Comparison of ENCODE assay signal across 8 cellular contexts in genomic region chr11:64340671-64341335, GRCh38.
DNase-seq lines count a peak whose midpoint lies in the region; ATAC-seq, FAIRE-seq and TF ChIP-seq lines count a peak whose summit lies in the region.

No MANE protein-coding gene starts in this region.

- FAIRE-seq in D721Med (lab: Jason Lieb, UNC), result no peak

- TF ChIP-seq CTCF in D721Med (IDR thresholded peaks at IDR 0.05; ENCODE audit: insufficient read depth, missing control alignments), result no peak

- TF ChIP-seq POLR2A in GM10847 (IDR thresholded peaks at IDR 0.05; ENCODE audit: extremely low read depth, insufficient read length) (peak; percentile 56), erythroblast (IDR thresholded peaks at IDR 0.05; ENCODE audit: low read length) (peak; percentile 43)

- ATAC-seq in HG03432 (IDR thresholded peaks at IDR 0.05; ENCODE audit: unreplicated experiment) (peak; percentile 39), GM18907 (IDR thresholded peaks at IDR 0.05; ENCODE audit: unreplicated experiment) (no peak)

- peak; percentile 65 to 66 for DNase-seq in activated CD4-positive, alpha-beta T cell treated with anti-CD3 and anti-CD28 coated beads, Interleukin-2, amount 50 U/mL, for 24 hours (ENCODE audit: low read depth in 1 of 2, low spot score in 1 of 2)
- DNase-seq in erythroblast (lab: John Stamatoyannopoulos, UW) (peak; percentile 71 to 84), HuH-7 (ENCODE audit: low spot score) (no peak), D721Med (ENCODE audit: insufficient read length, low spot score) (no peak)
- DNase-seq in stimulated activated CD4-positive, alpha-beta T cell treated with anti-CD3 and anti-CD28 coated beads, Interleukin-15, amount 100 ng/mL, for 1 hour (ENCODE audit: low read depth in 1 of 2, low spot score in 1 of 2), result peak; percentile 64 to 78

Comparison
In these comparisons a context has a peak if more than half of its experiments do, and no peak if none do; other contexts are left out.
1. DNase-seq: peak in activated CD4-positive, alpha-beta T cell treated with anti-CD3 and anti-CD28 coated beads, Interleukin-2, amount 50 U/mL, for 24 hours (2 of 2), erythroblast (2 of 2) and stimulated activated CD4-positive, alpha-beta T cell treated with anti-CD3 and anti-CD28 coated beads, Interleukin-15, amount 100 ng/mL, for 1 hour (2 of 2); none in HuH-7 (single experiment) and D721Med (single experiment).